ENCODE assay signal across 8 cellular contexts in the genomic region with DNA sequence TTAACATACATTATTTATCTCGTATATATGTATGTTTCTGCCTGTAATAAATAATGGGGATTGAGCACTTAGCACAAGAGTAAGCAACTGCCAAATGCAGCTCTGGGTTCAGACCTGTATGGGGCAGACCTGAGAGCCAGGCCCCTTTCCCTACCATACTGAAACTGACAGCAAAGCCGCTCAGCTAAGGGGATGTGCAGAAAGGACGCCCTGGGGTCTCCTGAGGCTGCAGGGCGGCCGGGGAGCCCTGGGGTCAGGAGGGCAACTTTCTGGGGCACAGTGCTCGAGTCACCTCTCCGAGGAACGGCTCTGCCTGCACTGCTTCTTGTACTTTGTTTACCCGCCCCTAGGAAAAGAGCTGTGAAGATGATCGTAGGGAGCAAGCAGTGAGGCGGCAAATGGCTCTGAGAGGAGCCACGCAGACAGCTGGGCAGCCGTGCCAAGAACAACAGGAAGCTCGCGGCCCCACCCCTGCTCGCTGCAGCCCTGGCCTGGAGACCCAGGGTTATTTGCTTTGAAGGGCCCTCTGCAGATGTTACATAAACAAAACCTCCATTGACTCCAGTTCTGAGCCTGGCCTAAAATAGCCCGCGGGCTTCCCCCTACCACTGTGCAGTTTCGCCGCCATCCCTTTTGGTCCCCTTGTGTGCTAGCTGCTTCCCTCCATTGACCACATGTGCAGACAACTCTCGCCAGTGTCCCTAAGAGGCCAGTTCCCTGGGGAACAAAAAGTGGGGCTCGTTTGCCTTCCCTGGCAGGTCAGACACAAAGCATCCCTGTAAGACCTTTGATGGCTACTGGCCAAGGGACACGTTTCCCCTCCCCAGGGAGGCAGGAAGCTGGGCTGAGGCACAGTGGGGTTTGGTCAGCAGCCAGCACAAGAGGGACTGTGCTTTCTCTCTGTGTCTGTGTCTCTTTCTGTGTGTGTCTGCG.
DNase-seq lines count a peak whose midpoint lies in the region; ATAC-seq, FAIRE-seq and TF ChIP-seq lines count a peak whose summit lies in the region.

No MANE protein-coding gene starts in this region.

- H3K9ac ChIP-seq in endothelial cell of umbilical vein (replicated peaks; ENCODE audit: extremely low read depth, insufficient read depth, low read length), result peak overlapping the region; percentile 10

- H4K20me1 ChIP-seq in endothelial cell of umbilical vein (replicated peaks; ENCODE audit: control insufficient read depth, extremely low read depth, insufficient read depth, low read length), result no peaks in the 10 kb centered on the region

- H3K27me3 Mint-ChIP-seq in activated T-cell treated with anti-CD3 and anti-CD28 coated beads, Interleukin-2, amount 50 U/mL, for 24 hours, result peaks cover 29% of the 10 kb centered on the region

- CTCF ChIA-PET in endothelial cell of umbilical vein (lab: Charles Lee), result interaction anchor here (0.7 to 2.6 kb wide), 9 partner anchors 9 to 687 kb away, joined by 3 to 31 read pairs (median 6); no protein-coding TSS in a partner anchor

- H3K27ac Mint-ChIP-seq in activated T-cell treated with anti-CD3 and anti-CD28 coated beads, Interleukin-2, amount 50 U/mL, for 24 hours, result no peak overlapping the region

- H3K9me3 ChIP-seq in SJCRH30 (replicated peaks), result no peaks in the 10 kb centered on the region
- H3K9me3 ChIP-seq in endothelial cell of umbilical vein (replicated peaks; ENCODE audit: control insufficient read depth, insufficient read depth, low read length), result no peaks in the 10 kb centered on the region
- H3K9me3 ChIP-seq in upper lobe of left lung, result no peaks in the 10 kb centered on the region

- no peaks in the 10 kb centered on the region for H3K36me3 Mint-ChIP-seq in activated T-cell treated with anti-CD3 and anti-CD28 coated beads, Interleukin-2, amount 50 U/mL, for 24 hours (ENCODE audit: low read depth)

- peak overlapping the region; percentile 52 for H2AFZ ChIP-seq in endothelial cell of umbilical vein (ENCODE audit: low read depth, low read length)

- TF ChIP-seq POLR2A in endothelial cell of umbilical vein (IDR thresholded peaks at IDR 0.05; ENCODE audit: low read depth, low read length) (no peak), upper lobe of left lung (IDR thresholded peaks at IDR 0.05) (no peak)

- TF ChIP-seq CTCF in endothelial cell of umbilical vein (IDR thresholded peaks at IDR 0.05; ENCODE audit: extremely low read depth in 1 of 2, insufficient read depth in 1 of 2, low read depth in 1 of 2, low read length in 2 of 2) (peak in 1 of 2 donors; percentile 8), upper lobe of left lung (IDR thresholded peaks at IDR 0.05) (no peak)

- peak overlapping the region; percentile 70 for H3K4me2 ChIP-seq in endothelial cell of umbilical vein (ENCODE audit: insufficient read depth, low read length)

- no peak for TF ChIP-seq EP300 in upper lobe of left lung (IDR thresholded peaks at IDR 0.05)

- H3K27me3 ChIP-seq in SJCRH30 (no peaks in the 10 kb centered on the region), endothelial cell of umbilical vein (ENCODE audit: control insufficient read depth in 2 of 2, insufficient read depth in 2 of 2, low read length in 2 of 2) (no peaks in the 10 kb centered on the region), upper lobe of left lung (no peaks in the 10 kb centered on the region)

- peak; percentile 28 for DNase-seq in activated T-cell treated with anti-CD3 and anti-CD28 coated beads, Interleukin-2, amount 50 U/mL, for 24 hours
- DNase-seq in activated T-cell treated with anti-CD3 and anti-CD28 coated beads for 4 hours, result no peak
- DNase-seq in HCEC 1CT, result peak; percentile 73
- peak; percentile 80 for DNase-seq in LoVo (ENCODE audit: low spot score)
- DNase-seq in SJCRH30, result peak; percentile 89 to 93
- DNase-seq in endothelial cell of umbilical vein (ENCODE audit: low read depth, low spot score), result peak; percentile 71
- DNase-seq in middle frontal gyrus (ENCODE audit: extremely low spot score, low spot score), result peak; percentile 3
- peak; percentile 73 to 88 for DNase-seq in upper lobe of left lung

- 8 to 16% methylated on average over 17 to 23 of the region's 24 CpGs for WGBS in upper lobe of left lung, 2 donors

- H3K4me3 Mint-ChIP-seq in activated T-cell treated with anti-CD3 and anti-CD28 coated beads, Interleukin-2, amount 50 U/mL, for 24 hours, result peak overlapping the region; percentile 40

- peak; percentile 95 for FAIRE-seq in endothelial cell of umbilical vein (lab: Jason Lieb, UNC)

- peak; percentile 86 to 96 for ATAC-seq in upper lobe of left lung (ENCODE audit: low FRiP score in 2 of 2)

- H3K36me3 ChIP-seq in SJCRH30 (no peaks in the 10 kb centered on the region), endothelial cell of umbilical vein (ENCODE audit: control insufficient read depth in 2 of 2, extremely low read depth in 1 of 2, insufficient read depth in 2 of 2, low read length in 2 of 2) (no peaks in the 10 kb centered on the region), upper lobe of left lung (no peaks in the 10 kb centered on the region)

- no peaks in the 10 kb centered on the region for H3K9me1 ChIP-seq in endothelial cell of umbilical vein (replicated peaks; ENCODE audit: control insufficient read depth, extremely low read depth, insufficient read depth, low read length)

- dilution Hi-C loops in endothelial cell of umbilical vein (cut with MboI; ENCODE audit: extremely low pct_ligation_motif_present, low sequenced_read_pairs), result no loop called here

- POLR2A ChIA-PET in endothelial cell of umbilical vein (lab: Charles Lee), result no interaction called here

- no peaks in the 10 kb centered on the region for H3K79me2 ChIP-seq in endothelial cell of umbilical vein (ENCODE audit: control insufficient read depth, insufficient read depth, low read length)

- H3K27ac ChIP-seq in SJCRH30, result peak overlapping the region; percentile 62
- H3K27ac ChIP-seq in endothelial cell of umbilical vein (ENCODE audit: insufficient read depth, low read depth, low read length), result peak overlapping the region; percentile 10
- peak overlapping the region; percentile 59 to 85 (median 77) for H3K27ac ChIP-seq in upper lobe of left lung

- H3K4me3 ChIP-seq in SJCRH30 (peak overlapping the region; percentile 57), endothelial cell of umbilical vein (replicated peaks in 1 of 3; ENCODE audit: insufficient read depth in 1 of 3, low read depth in 1 of 3, low read length in 3 of 3) (peak overlapping the region in 2 of 3 experiments; percentile 2 to 13), upper lobe of left lung (peak overlapping the region in 3 of 4 donors; percentile 6 to 31 (median 29))

- intact Hi-C loops in endothelial cell of umbilical vein (cut with micrococcal nuclease), result loop anchor here (2.0 kb wide), 1 partner anchor 506 kb away; no protein-coding TSS in a partner anchor

- H3K4me1 ChIP-seq in SJCRH30, result peaks cover 12% of the 10 kb centered on the region
- peaks cover 19% of the 10 kb centered on the region for H3K4me1 ChIP-seq in endothelial cell of umbilical vein (ENCODE audit: control insufficient read depth, extremely low read depth, insufficient read depth, low read length)
- peaks cover 28 to 45% (median 29%) of the 10 kb centered on the region in 4 donors for H3K4me1 ChIP-seq in upper lobe of left lung

- no TSS peak for BruUV-seq in endothelial cell of umbilical vein (replicated peaks; lab: Mats Ljungman, UMichigan)

- H3K4me1 Mint-ChIP-seq in activated T-cell treated with anti-CD3 and anti-CD28 coated beads, Interleukin-2, amount 50 U/mL, for 24 hours (ENCODE audit: low read depth), result peaks cover 11% of the 10 kb centered on the region

- H3K9me3 Mint-ChIP-seq in activated T-cell treated with anti-CD3 and anti-CD28 coated beads, Interleukin-2, amount 50 U/mL, for 24 hours, result no peaks in the 10 kb centered on the region

TF ChIP-seq in endothelial cell of umbilical vein, 7 proteins besides CTCF, POLR2A, EP300 and RAD21:
- TF ChIP-seq, protein P1, sequence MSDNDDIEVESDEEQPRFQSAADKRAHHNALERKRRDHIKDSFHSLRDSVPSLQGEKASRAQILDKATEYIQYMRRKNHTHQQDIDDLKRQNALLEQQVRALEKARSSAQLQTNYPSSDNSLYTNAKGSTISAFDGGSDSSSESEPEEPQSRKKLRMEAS (IDR thresholded peaks at IDR 0.05; ENCODE audit: insufficient read depth, insufficient read length), result no peak
- no peak for TF ChIP-seq JUN (IDR thresholded peaks at IDR 0.05; ENCODE audit: borderline replicate concordance, insufficient read depth, insufficient read length, low read depth)
- TF ChIP-seq GATA2 (IDR thresholded peaks at IDR 0.05; ENCODE audit: insufficient read depth, insufficient read length, low read depth, low read length), result no peak
- no peak for TF ChIP-seq MYC (IDR thresholded peaks at IDR 0.05; ENCODE audit: low read depth, low read length)
- TF ChIP-seq FOS (IDR thresholded peaks at IDR 0.05; ENCODE audit: borderline replicate concordance, insufficient read depth, low read length), result no peak
- no peak for TF ChIP-seq EZH2 (IDR thresholded peaks at IDR 0.05; ENCODE audit: borderline replicate concordance, low read depth, low read length, severe bottlenecking)
- TF ChIP-seq POLR2AphosphoS5 (IDR thresholded peaks at IDR 0.05; ENCODE audit: insufficient read depth, low read depth, low read length), result peak; percentile 73

Comparison
In these comparisons a context has a peak if more than half of its experiments do, and no peak if none do; other contexts are left out.
1. H3K27ac ChIP-seq: peak in every context shown above with its lines; median percentile 77 in upper lobe of left lung; 62 in SJCRH30; 10 in endothelial cell of umbilical vein.